In genomic region chr7:112331495-112331894, GRCh38 we compare ENCODE assay signal across 26 cellular contexts.
"Had no signal": no experiment of that assay in that cellular context is flagged by ENCODE, and none has a peak within 500 bp of the region (broad histone marks: within the 10 kb centered on the region; RNA-seq: fewer than 3 reads in every experiment).

No MANE protein-coding gene starts in this region.

- H3K27ac Mint-ChIP-seq: activated CD4-positive, alpha-beta memory T cell treated with anti-CD3 and anti-CD28 coated beads, Interleukin-2, amount 10 ng/mL, durations not matched to agents 7 days and 5 days; activated CD4-positive, alpha-beta T cell treated with anti-CD3 and anti-CD28 coated beads, Interleukin-2, amount 10 ng/mL, durations not matched to agents 24 days and 14 days; activated naive CD4-positive, alpha-beta T cell treated with anti-CD3 and anti-CD28 coated beads, Interleukin-2, amount 10 ng/mL, durations not matched to agents 7 days and 5 days; activated T-cell treated with anti-CD3 and anti-CD28 coated beads, Interleukin-2, amount 50 U/mL, for 24 hours; effector memory CD8-positive, alpha-beta T cell; progenitor cell of endocrine pancreas; stimulated activated effector memory CD8-positive, alpha-beta T cell treated with anti-CD3 and anti-CD28 coated beads, Interleukin-12 subunit alpha, Interleukin-12 subunit beta, amount 100 ng/mL, for 72 hours; stimulated activated naive CD8-positive, alpha-beta T cell treated with anti-CD3 and anti-CD28 coated beads, Interleukin-15, Interleukin-2, amounts not matched to agents 100 ng/mL and 50 ng/mL, for 24 hours; type B pancreatic cell had no signal

- H3K9me3 Mint-ChIP-seq: activated CD4-positive, alpha-beta memory T cell treated with anti-CD3 and anti-CD28 coated beads, Interleukin-2, amount 10 ng/mL, durations not matched to agents 7 days and 5 days; activated CD4-positive, alpha-beta T cell treated with anti-CD3 and anti-CD28 coated beads, Interleukin-2, amount 10 ng/mL, durations not matched to agents 24 days and 14 days; activated naive CD4-positive, alpha-beta T cell treated with anti-CD3 and anti-CD28 coated beads, Interleukin-2, amount 10 ng/mL, durations not matched to agents 7 days and 5 days; activated T-cell treated with anti-CD3 and anti-CD28 coated beads, Interleukin-2, amount 50 U/mL, for 24 hours; effector memory CD8-positive, alpha-beta T cell; stimulated activated effector memory CD8-positive, alpha-beta T cell treated with anti-CD3 and anti-CD28 coated beads, Interleukin-12 subunit alpha, Interleukin-12 subunit beta, amount 100 ng/mL, for 72 hours; stimulated activated naive CD8-positive, alpha-beta T cell treated with anti-CD3 and anti-CD28 coated beads, Interleukin-15, Interleukin-2, amounts not matched to agents 100 ng/mL and 50 ng/mL, for 24 hours had no signal

- H3K4me1 Mint-ChIP-seq: activated CD4-positive, alpha-beta memory T cell treated with anti-CD3 and anti-CD28 coated beads, Interleukin-2, amount 10 ng/mL, durations not matched to agents 7 days and 5 days; activated CD4-positive, alpha-beta T cell treated with anti-CD3 and anti-CD28 coated beads, Interleukin-2, amount 10 ng/mL, durations not matched to agents 24 days and 14 days; activated naive CD4-positive, alpha-beta T cell treated with anti-CD3 and anti-CD28 coated beads, Interleukin-2, amount 10 ng/mL, durations not matched to agents 7 days and 5 days; stimulated activated effector memory CD8-positive, alpha-beta T cell treated with anti-CD3 and anti-CD28 coated beads, Interleukin-12 subunit alpha, Interleukin-12 subunit beta, amount 100 ng/mL, for 72 hours had no signal

- DNase-seq: activated CD4-positive, alpha-beta memory T cell treated with anti-CD3 and anti-CD28 coated beads, Interleukin-2, amount 10 ng/mL, durations not matched to agents 7 days and 5 days; activated CD4-positive, alpha-beta T cell treated with anti-CD3 and anti-CD28 coated beads, Interleukin-2, amount 10 ng/mL, durations not matched to agents 24 days and 14 days; activated CD4-positive, CD25-positive, alpha-beta regulatory T cell treated with anti-CD3 and anti-CD28 coated beads, Interleukin-2, amount 50 U/mL, for 72 hours; activated CD8-positive, alpha-beta memory T cell treated with anti-CD3 and anti-CD28 coated beads, Interleukin-2, amount 50 U/mL, for 48 hours; activated gamma-delta T cell; activated naive CD4-positive, alpha-beta T cell treated with anti-CD3 and anti-CD28 coated beads, Interleukin-2, amount 10 ng/mL, durations not matched to agents 7 days and 5 days; activated T-cell treated with anti-CD3 and anti-CD28 coated beads, Interleukin-2, amount 50 U/mL, for 24 hours; amniotic stem cell; caudate nucleus; cortex of kidney; effector memory CD8-positive, alpha-beta T cell; hippocampal formation; left ventricle myocardium superior; ovary; retina; sigmoid colon; small intestine; stimulated activated CD4-positive, alpha-beta T cell treated with anti-CD3 and anti-CD28 coated beads, Interleukin-4, amount 100 ng/mL, for 24 hours; T-helper 9 cell; uterus; WERI-Rb-1 had no signal

- ATAC-seq: effector memory CD8-positive, alpha-beta T cell; gastroesophageal sphincter; left ventricle myocardium superior; stimulated activated effector memory CD8-positive, alpha-beta T cell treated with anti-CD3 and anti-CD28 coated beads, Interleukin-12 subunit alpha, Interleukin-12 subunit beta, amount 100 ng/mL, for 72 hours had no signal

- H3K27me3 ChIP-seq: gastroesophageal sphincter, ovary, sigmoid colon, uterus had no signal

- H3K4me3 ChIP-seq: gastroesophageal sphincter, ovary, sigmoid colon, uterus had no signal

- H3K27me3 Mint-ChIP-seq: activated CD4-positive, alpha-beta memory T cell treated with anti-CD3 and anti-CD28 coated beads, Interleukin-2, amount 10 ng/mL, durations not matched to agents 7 days and 5 days; activated CD4-positive, alpha-beta T cell treated with anti-CD3 and anti-CD28 coated beads, Interleukin-2, amount 10 ng/mL, durations not matched to agents 24 days and 14 days; activated naive CD4-positive, alpha-beta T cell treated with anti-CD3 and anti-CD28 coated beads, Interleukin-2, amount 10 ng/mL, durations not matched to agents 7 days and 5 days; activated T-cell treated with anti-CD3 and anti-CD28 coated beads, Interleukin-2, amount 50 U/mL, for 24 hours; effector memory CD8-positive, alpha-beta T cell; progenitor cell of endocrine pancreas; stimulated activated naive CD8-positive, alpha-beta T cell treated with anti-CD3 and anti-CD28 coated beads, Interleukin-15, Interleukin-2, amounts not matched to agents 100 ng/mL and 50 ng/mL, for 24 hours; type B pancreatic cell had no signal

- H3K36me3 ChIP-seq: ovary, uterus, WERI-Rb-1 had no signal

- H3K27ac ChIP-seq: gastroesophageal sphincter, ovary, sigmoid colon, uterus, WERI-Rb-1 had no signal

- FAIRE-seq: small intestine had no signal

- H3K4me1 ChIP-seq: gastroesophageal sphincter, sigmoid colon, uterus had no signal

- H3K9me3 ChIP-seq: gastroesophageal sphincter, ovary, sigmoid colon, uterus had no signal

- H3K4me3 Mint-ChIP-seq: activated CD4-positive, alpha-beta memory T cell treated with anti-CD3 and anti-CD28 coated beads, Interleukin-2, amount 10 ng/mL, durations not matched to agents 7 days and 5 days; activated CD4-positive, alpha-beta T cell treated with anti-CD3 and anti-CD28 coated beads, Interleukin-2, amount 10 ng/mL, durations not matched to agents 24 days and 14 days; activated naive CD4-positive, alpha-beta T cell treated with anti-CD3 and anti-CD28 coated beads, Interleukin-2, amount 10 ng/mL, durations not matched to agents 7 days and 5 days; activated T-cell treated with anti-CD3 and anti-CD28 coated beads, Interleukin-2, amount 50 U/mL, for 24 hours; effector memory CD8-positive, alpha-beta T cell; stimulated activated effector memory CD8-positive, alpha-beta T cell treated with anti-CD3 and anti-CD28 coated beads, Interleukin-12 subunit alpha, Interleukin-12 subunit beta, amount 100 ng/mL, for 72 hours; stimulated activated naive CD8-positive, alpha-beta T cell treated with anti-CD3 and anti-CD28 coated beads, Interleukin-15, Interleukin-2, amounts not matched to agents 100 ng/mL and 50 ng/mL, for 24 hours; type B pancreatic cell had no signal
